ENCODE assay signal across 1 cellular context in genomic region chr1:241605146-241605805, GRCh38.
TF ChIP-seq lines count a peak whose summit lies in the region.

No MANE protein-coding gene starts in this region.

TF ChIP-seq in SK-N-SH treated with all-trans-retinoic acid at 6 μM for 48 hours, 23 proteins besides CTCF, POLR2A, EP300 and RAD21 (continued from another document):
- TF ChIP-seq TSHZ2 (CRISPR knock-in tag; IDR thresholded peaks at IDR 0.05), result no peak
- no peak for TF ChIP-seq CREB5 (CRISPR knock-in tag; IDR thresholded peaks at IDR 0.05; ENCODE audit: low read depth)
- TF ChIP-seq ISL1 (CRISPR knock-in tag; IDR thresholded peaks at IDR 0.05), result no peak
- no peak for TF ChIP-seq ESRRG (CRISPR knock-in tag; IDR thresholded peaks at IDR 0.05)
